Comparison of ENCODE assay signal across 31 cellular contexts in genomic region chr19:22257916-22258315, GRCh38. TPM values are rescaled to one million over a fixed set of nuclear protein-coding genes. Genes with fewer than 3 reads are reported as not detected.
"Had no signal": no experiment of that assay in that cellular context is flagged by ENCODE, and none has a peak within 500 bp of the region (broad histone marks: within the 10 kb centered on the region; RNA-seq: fewer than 3 reads in every experiment).

No MANE protein-coding gene starts in this region.

- H3K27ac ChIP-seq: stomach, suprapubic skin, testis, thoracic aorta, thyroid gland, tibial artery, tibial nerve, transverse colon, upper lobe of left lung, upper lobe of right lung, uterus, vagina had no signal

- H3K27me3 ChIP-seq: suprapubic skin, testis, thyroid gland, tibial artery, tibial nerve, transverse colon, upper lobe of left lung, upper lobe of right lung, uterus, vagina had no signal

- DNase-seq: stimulated activated CD4-positive, alpha-beta T cell treated with anti-CD3 and anti-CD28 coated beads, Interleukin-2, amount 100 ng/mL, for 24 hours; stimulated activated CD4-positive, alpha-beta T cell treated with anti-CD3 and anti-CD28 coated beads, Interleukin-2, amount 100 ng/mL, for 48 hours; stimulated activated CD4-positive, alpha-beta T cell treated with anti-CD3 and anti-CD28 coated beads, Interleukin-4, amount 100 ng/mL, for 1 hour; stimulated activated CD4-positive, alpha-beta T cell treated with anti-CD3 and anti-CD28 coated beads, Interleukin-4, amount 100 ng/mL, for 24 hours; stimulated activated CD4-positive, alpha-beta T cell treated with anti-CD3 and anti-CD28 coated beads, Interleukin-4, amount 100 ng/mL, for 4 hours; stimulated activated CD8-positive, alpha-beta memory T cell treated with anti-CD3 and anti-CD28 coated beads, Interleukin-4, amount 100 ng/mL, for 48 hours; stimulated activated naive B cell treated with anti-CD40 and anti-IgM and Interleukin-4, amounts not matched to agents 10 μg/mL and 1 μg/mL and 100 μg/mL, for 72 hours; stimulated activated naive CD4-positive, alpha-beta T cell; stimulated activated naive CD4-positive, alpha-beta T cell treated with Interleukin-2 at 50 U/mL for 16 hours; stimulated activated naive CD8-positive, alpha-beta T cell treated with anti-CD3 and anti-CD28 coated beads, Interleukin-15, amount 100 ng/mL, for 72 hours; stimulated activated naive CD8-positive, alpha-beta T cell treated with anti-CD3 and anti-CD28 coated beads, Interleukin-15, Interleukin-2, amounts not matched to agents 100 U/mL and 50 U/mL, for 24 hours; stomach; substantia nigra; testis; thyroid gland; tibial artery; transverse colon; upper lobe of left lung; upper lobe of right lung; uterus had no signal

- H3K9me3 ChIP-seq: testis, thoracic aorta, thyroid gland, transverse colon, upper lobe of right lung, uterus, vagina had no signal

- H3K4me3 Mint-ChIP-seq: stimulated activated effector memory CD8-positive, alpha-beta T cell treated with anti-CD3 and anti-CD28 coated beads, Interleukin-12 subunit alpha, Interleukin-12 subunit beta, amount 100 ng/mL, for 72 hours; stimulated activated memory B cell treated with anti-CD40 and anti-IgM and Interleukin-4, amounts not matched to agents 10 μg/mL and 1 μg/mL and 100 μg/mL, for 72 hours; stimulated activated naive B cell treated with anti-CD40 and anti-IgM and Interleukin-4, amounts not matched to agents 10 μg/mL and 1 μg/mL and 100 μg/mL, for 72 hours; stimulated activated naive CD8-positive, alpha-beta T cell treated with anti-CD3 and anti-CD28 coated beads, Interleukin-15, amount 100 ng/mL, for 72 hours; stimulated activated naive CD8-positive, alpha-beta T cell treated with anti-CD3 and anti-CD28 coated beads, Interleukin-15, Interleukin-2, amounts not matched to agents 100 ng/mL and 50 ng/mL, for 24 hours had no signal

- H3K27ac Mint-ChIP-seq: stimulated activated effector memory CD8-positive, alpha-beta T cell treated with anti-CD3 and anti-CD28 coated beads, Interleukin-12 subunit alpha, Interleukin-12 subunit beta, amount 100 ng/mL, for 72 hours; stimulated activated memory B cell treated with anti-CD40 and anti-IgM and Interleukin-4, amounts not matched to agents 10 μg/mL and 1 μg/mL and 100 μg/mL, for 72 hours; stimulated activated naive B cell treated with anti-CD40 and anti-IgM and Interleukin-4, amounts not matched to agents 10 μg/mL and 1 μg/mL and 100 μg/mL, for 72 hours; stimulated activated naive CD8-positive, alpha-beta T cell treated with anti-CD3 and anti-CD28 coated beads, Interleukin-15, amount 100 ng/mL, for 72 hours; stimulated activated naive CD8-positive, alpha-beta T cell treated with anti-CD3 and anti-CD28 coated beads, Interleukin-15, Interleukin-2, amounts not matched to agents 100 ng/mL and 50 ng/mL, for 24 hours had no signal

- H3K4me1 Mint-ChIP-seq: stimulated activated effector memory CD8-positive, alpha-beta T cell treated with anti-CD3 and anti-CD28 coated beads, Interleukin-12 subunit alpha, Interleukin-12 subunit beta, amount 100 ng/mL, for 72 hours; stimulated activated memory B cell treated with anti-CD40 and anti-IgM and Interleukin-4, amounts not matched to agents 10 μg/mL and 1 μg/mL and 100 μg/mL, for 72 hours; stimulated activated naive B cell treated with anti-CD40 and anti-IgM and Interleukin-4, amounts not matched to agents 10 μg/mL and 1 μg/mL and 100 μg/mL, for 72 hours; stimulated activated naive CD8-positive, alpha-beta T cell treated with anti-CD3 and anti-CD28 coated beads, Interleukin-15, amount 100 ng/mL, for 72 hours had no signal

- H3K27me3 Mint-ChIP-seq: stimulated activated memory B cell treated with anti-CD40 and anti-IgM and Interleukin-4, amounts not matched to agents 10 μg/mL and 1 μg/mL and 100 μg/mL, for 72 hours; stimulated activated naive B cell treated with anti-CD40 and anti-IgM and Interleukin-4, amounts not matched to agents 10 μg/mL and 1 μg/mL and 100 μg/mL, for 72 hours; stimulated activated naive CD8-positive, alpha-beta T cell treated with anti-CD3 and anti-CD28 coated beads, Interleukin-15, amount 100 ng/mL, for 72 hours; stimulated activated naive CD8-positive, alpha-beta T cell treated with anti-CD3 and anti-CD28 coated beads, Interleukin-15, Interleukin-2, amounts not matched to agents 100 ng/mL and 50 ng/mL, for 24 hours had no signal

- H3K4me3 ChIP-seq: stomach, suprapubic skin, testis, thoracic aorta, thyroid gland, tibial artery, tibial nerve, transverse colon, upper lobe of left lung, upper lobe of right lung, uterus, vagina had no signal

- H3K4me1 ChIP-seq: stomach, suprapubic skin, testis, thyroid gland, tibial artery, tibial nerve, transverse colon, upper lobe of left lung, upper lobe of right lung, uterus, vagina had no signal

- H3K36me3 ChIP-seq: stomach, suprapubic skin, thoracic aorta, thyroid gland, tibial artery, tibial nerve, transverse colon, upper lobe of left lung, upper lobe of right lung, uterus, vagina had no signal

- H3K36me3 Mint-ChIP-seq: stimulated activated effector memory CD8-positive, alpha-beta T cell treated with anti-CD3 and anti-CD28 coated beads, Interleukin-12 subunit alpha, Interleukin-12 subunit beta, amount 100 ng/mL, for 72 hours; stimulated activated memory B cell treated with anti-CD40 and anti-IgM and Interleukin-4, amounts not matched to agents 10 μg/mL and 1 μg/mL and 100 μg/mL, for 72 hours; stimulated activated naive B cell treated with anti-CD40 and anti-IgM and Interleukin-4, amounts not matched to agents 10 μg/mL and 1 μg/mL and 100 μg/mL, for 72 hours had no signal

RNA-seq across cellular contexts. Expression of gene ZNF729, which starts 28.3 kb away (rescaled TPM):
- total RNA-seq: stomach, subcutaneous adipose tissue, suprapubic skin, thoracic aorta, thyroid gland, tibial nerve, transverse colon, upper lobe of left lung, upper lobe of right lung, ureter, urinary bladder, vagina had no signal
- polyA plus RNA-seq: stomach, thymus, urinary bladder had no signal
